In genomic region chr16:69112285-69113129, GRCh38 we compare ENCODE assay signal across 8 cellular contexts. TPM values are rescaled to one million over a fixed set of nuclear protein-coding genes. Genes with fewer than 3 reads are reported as not detected.
DNase-seq lines count a peak whose midpoint lies in the region; ATAC-seq and TF ChIP-seq lines count a peak whose summit lies in the region.

No MANE protein-coding gene starts in this region.

- no peak overlapping the region for H3K4me3 ChIP-seq in WERI-Rb-1 (ENCODE audit: low read depth, low read length)
- H3K4me3 ChIP-seq in choroid plexus epithelial cell (ENCODE audit: low read depth, low read length), result no peak overlapping the region
- H3K4me3 ChIP-seq in stomach, result no peak overlapping the region

- H3K4me3 Mint-ChIP-seq in memory B cell, result no peak overlapping the region

- H3K36me3 Mint-ChIP-seq in memory B cell, result peaks cover 25% of the 10 kb centered on the region

- TF ChIP-seq CTCF in WERI-Rb-1 (IDR thresholded peaks at IDR 0.05; ENCODE audit: low read depth, low read length), result peak; percentile 93
- TF ChIP-seq CTCF in choroid plexus epithelial cell (conservative IDR thresholded peaks at IDR 0.05; ENCODE audit: low read depth, low read length), result peak; percentile 86
- peak in 5 of 7 experiments; percentile 14 to 68 (median 31) for TF ChIP-seq CTCF in stomach (IDR thresholded peaks at IDR 0.05)

- peaks cover 3% of the 10 kb centered on the region for H3K4me1 Mint-ChIP-seq in memory B cell

- peaks cover 6% of the 10 kb centered on the region for H3K27me3 Mint-ChIP-seq in memory B cell

- no peak for TF ChIP-seq POLR2A in stomach (IDR thresholded peaks at IDR 0.05)

- in situ Hi-C loops in KBM-7 (cut with MboI; ENCODE audit: low pct_unique_long_range_greater_than_20kb, low sequenced_read_pairs), result loop anchor here (25.0 kb wide), 1 partner anchor 200 kb away; no protein-coding TSS in a partner anchor

- no peaks in the 10 kb centered on the region for H3K27me3 ChIP-seq in WERI-Rb-1 (ENCODE audit: insufficient read depth, low read depth, severe bottlenecking)
- H3K27me3 ChIP-seq in stomach, result peaks cover 0 to 15% (median 3%) of the 10 kb centered on the region in 3 donors

- no peak for TF ChIP-seq EP300 in stomach (IDR thresholded peaks at IDR 0.05)

- peaks cover 44% of the 10 kb centered on the region for H3K36me3 ChIP-seq in WERI-Rb-1
- H3K36me3 ChIP-seq in stomach, result peaks cover 19 to 75% (median 65%) of the 10 kb centered on the region in 4 donors

- DNase-seq in DMS 273 (lab: John Stamatoyannopoulos, UW; ENCODE audit: unreplicated experiment), result peak; percentile 79
- no peak for DNase-seq in DMS 273 treated with DMSO at 0.1 percent for 48 hours (lab: John Stamatoyannopoulos, UW)
- DNase-seq in KBM-7, result peak; percentile 43
- DNase-seq in WERI-Rb-1, result peak; percentile 82
- peak; percentile 61 for DNase-seq in choroid plexus epithelial cell (ENCODE audit: low read depth)
- DNase-seq in memory B cell (ENCODE audit: low spot score in 2 of 2), result peak in 1 of 2 donors; percentile 33
- DNase-seq in stomach, result peak; percentile 71
- no peak for DNase-seq in GF-D8 (lab: John Stamatoyannopoulos, UW)

- WGBS in stomach, 5 donors, result 35 to 50% (median 45%) methylated on average over 6 of the region's 6 CpGs

- H3K4me1 ChIP-seq in stomach, result peaks cover 12 to 21% (median 19%) of the 10 kb centered on the region in 4 donors

- peak; percentile 74 for ATAC-seq in memory B cell (ENCODE audit: low read depth)

- intact Hi-C loops in stomach (cut with DNase I; ENCODE audit: low total_unique reads), result no loop called here

- H3K27ac ChIP-seq in WERI-Rb-1 (no peak overlapping the region), stomach (no peak overlapping the region)

- H3K9me3 ChIP-seq in WERI-Rb-1 (ENCODE audit: severe bottlenecking) (no peaks in the 10 kb centered on the region), stomach (no peaks in the 10 kb centered on the region)

- no peak overlapping the region for H3K27ac Mint-ChIP-seq in memory B cell

- no peaks in the 10 kb centered on the region for H3K9me3 Mint-ChIP-seq in memory B cell

RNA-seq across cellular contexts. Expression of gene HAS3, which starts 7.1 kb away (rescaled TPM):
- 10 to 100 TPM in 1 of 5 donors, 1 to 10 TPM in 3, not detected in 1; 1.2 to 10.3 (median 6.3) TPM for total RNA-seq in stomach
- polyA plus RNA-seq in stomach, result 1 to 10 TPM; 1.1 to 5.8 (median 5.1) TPM

RNA-seq across cellular contexts. Expression of gene CHTF8, which starts 19.9 kb away (rescaled TPM):
- total RNA-seq in stomach, result 10 to 100 TPM; 12.3 to 52.7 (median 33.0) TPM
- 10 to 100 TPM; 60.1 to 83.2 (median 64.8) TPM for polyA plus RNA-seq in stomach

RNA-seq across cellular contexts. Expression of gene UTP4, which starts 19.9 kb away (rescaled TPM):
- total RNA-seq in stomach, result 10 to 100 TPM in 4 of 5 donors, 1 to 10 TPM in 1; 8.1 to 68.8 (median 32.0) TPM
- 10 to 100 TPM; 18.7 to 33.1 (median 23.1) TPM for polyA plus RNA-seq in stomach

Comparison
In these comparisons a context has a peak if more than half of its experiments do, and no peak if none do; other contexts are left out.
1. DNase-seq: peak in DMS 273 (single experiment), KBM-7 (single experiment), WERI-Rb-1 (single experiment), choroid plexus epithelial cell (single experiment) and stomach (single experiment); none in DMS 273 treated with DMSO at 0.1 percent for 48 hours (single experiment) and GF-D8 (single experiment).
2. CTCF ChIP-seq: peak in every context shown above with its lines; median percentile 93 in WERI-Rb-1; 86 in choroid plexus epithelial cell; 31 in stomach.